Comparison of ENCODE assay signal across 25 cellular contexts in genomic region chr9:127753556-127753955, GRCh38. TPM values are rescaled to one million over a fixed set of nuclear protein-coding genes. Genes with fewer than 3 reads are reported as not detected.
DNase-seq lines count a peak whose midpoint lies in the region; ATAC-seq and TF ChIP-seq lines count a peak whose summit lies in the region.
"Had no signal": no experiment of that assay in that cellular context is flagged by ENCODE, and none has a peak within 500 bp of the region (broad histone marks: within the 10 kb centered on the region; RNA-seq: fewer than 3 reads in every experiment).

No MANE protein-coding gene starts in this region.

- H3K36me3 Mint-ChIP-seq in activated CD4-positive, alpha-beta T cell treated with anti-CD3 and anti-CD28 coated beads for 36 hours (ENCODE audit: low read depth), result peaks cover 14% of the 10 kb centered on the region
- peaks cover 35 to 47% of the 10 kb centered on the region in 2 donors for H3K36me3 Mint-ChIP-seq in stimulated activated naive B cell treated with anti-CD40 and anti-IgM and Interleukin-4, amounts not matched to agents 10 μg/mL and 1 μg/mL and 100 μg/mL, for 72 hours
- H3K36me3 Mint-ChIP-seq in activated CD8-positive, alpha-beta memory T cell treated with anti-CD3 and anti-CD28 coated beads, Interleukin-2, amount 10 ng/mL, durations not matched to agents 7 days and 5 days, result peaks cover 31% of the 10 kb centered on the region
- peaks cover 18% of the 10 kb centered on the region for H3K36me3 Mint-ChIP-seq in activated T-helper 1 cell treated with anti-CD3 and anti-CD28 coated beads, Interleukin-12 subunit alpha, Interleukin-12 subunit beta, Interleukin-2, Interleukin-4 antibody, amounts not matched to agents 30 ng/mL and 10 ng/mL and 1 ng/mL, durations not matched to agents 14 hours and 24 hours and 36 hours (ENCODE audit: low read depth)
- H3K36me3 Mint-ChIP-seq: type B pancreatic cell had no signal

- H3K27ac Mint-ChIP-seq in activated CD4-positive, alpha-beta T cell treated with anti-CD3 and anti-CD28 coated beads for 36 hours, result no peak overlapping the region
- peak overlapping the region; percentile 14 for H3K27ac Mint-ChIP-seq in stimulated activated naive B cell treated with anti-CD40 and anti-IgM and Interleukin-4, amounts not matched to agents 10 μg/mL and 1 μg/mL and 100 μg/mL, for 72 hours
- H3K27ac Mint-ChIP-seq in activated CD8-positive, alpha-beta memory T cell treated with anti-CD3 and anti-CD28 coated beads, Interleukin-2, amount 10 ng/mL, durations not matched to agents 7 days and 5 days, result no peak overlapping the region
- H3K27ac Mint-ChIP-seq in activated T-helper 1 cell treated with anti-CD3 and anti-CD28 coated beads, Interleukin-12 subunit alpha, Interleukin-12 subunit beta, Interleukin-2, Interleukin-4 antibody, amounts not matched to agents 30 ng/mL and 10 ng/mL and 1 ng/mL, durations not matched to agents 14 hours and 24 hours and 36 hours, result no peak overlapping the region
- H3K27ac Mint-ChIP-seq: activated naive CD8-positive, alpha-beta T cell treated with anti-CD3 and anti-CD28 coated beads, Interleukin-2, amount 50 U/mL, for 24 hours; activated T-cell treated with anti-CD3 and anti-CD28 coated beads, Interleukin-2, amount 50 U/mL, for 72 hours; endodermal cell; type B pancreatic cell had no signal

- H3K27ac ChIP-seq in dorsolateral prefrontal cortex, result peak overlapping the region in 41 of 59 donors; percentile 3 to 88 (median 63)
- H3K27ac ChIP-seq: 22Rv1, C4-2B, PC-9 had no signal

- H3K4me1 Mint-ChIP-seq in activated CD4-positive, alpha-beta T cell treated with anti-CD3 and anti-CD28 coated beads for 36 hours, result peaks cover under 1% of the 10 kb centered on the region
- peaks cover 9 to 19% of the 10 kb centered on the region in 2 donors for H3K4me1 Mint-ChIP-seq in stimulated activated naive B cell treated with anti-CD40 and anti-IgM and Interleukin-4, amounts not matched to agents 10 μg/mL and 1 μg/mL and 100 μg/mL, for 72 hours
- H3K4me1 Mint-ChIP-seq in activated CD8-positive, alpha-beta memory T cell treated with anti-CD3 and anti-CD28 coated beads, Interleukin-2, amount 10 ng/mL, durations not matched to agents 7 days and 5 days, result no peaks in the 10 kb centered on the region
- H3K4me1 Mint-ChIP-seq in activated T-helper 1 cell treated with anti-CD3 and anti-CD28 coated beads, Interleukin-12 subunit alpha, Interleukin-12 subunit beta, Interleukin-2, Interleukin-4 antibody, amounts not matched to agents 30 ng/mL and 10 ng/mL and 1 ng/mL, durations not matched to agents 14 hours and 24 hours and 36 hours (ENCODE audit: low read depth), result peaks cover 2% of the 10 kb centered on the region
- H3K4me1 Mint-ChIP-seq: activated naive CD8-positive, alpha-beta T cell treated with anti-CD3 and anti-CD28 coated beads, Interleukin-2, amount 50 U/mL, for 24 hours; endodermal cell had no signal

- CTCF ChIA-PET in activated CD4-positive, alpha-beta T cell treated with anti-CD3 and anti-CD28 coated beads for 36 hours (lab: Charles Lee), result interaction anchor here (0.8 kb wide), 1 partner anchor 543 kb away, joined by 3 read pairs; no protein-coding TSS in a partner anchor
- CTCF ChIA-PET in activated CD8-positive, alpha-beta memory T cell treated with anti-CD3 and anti-CD28 coated beads, Interleukin-2, amount 10 ng/mL, durations not matched to agents 7 days and 5 days (lab: Charles Lee), result interaction anchor here (0.7 to 1.0 kb wide), 2 partner anchors 9 to 13 kb away, joined by 3 to 4 read pairs; no protein-coding TSS in a partner anchor

- no peaks in the 10 kb centered on the region for H3K9me3 Mint-ChIP-seq in activated CD4-positive, alpha-beta T cell treated with anti-CD3 and anti-CD28 coated beads for 36 hours (ENCODE audit: low read depth)
- no peaks in the 10 kb centered on the region for H3K9me3 Mint-ChIP-seq in stimulated activated naive B cell treated with anti-CD40 and anti-IgM and Interleukin-4, amounts not matched to agents 10 μg/mL and 1 μg/mL and 100 μg/mL, for 72 hours
- H3K9me3 Mint-ChIP-seq in activated CD8-positive, alpha-beta memory T cell treated with anti-CD3 and anti-CD28 coated beads, Interleukin-2, amount 10 ng/mL, durations not matched to agents 7 days and 5 days (ENCODE audit: low read depth), result no peaks in the 10 kb centered on the region
- no peaks in the 10 kb centered on the region for H3K9me3 Mint-ChIP-seq in activated T-helper 1 cell treated with anti-CD3 and anti-CD28 coated beads, Interleukin-12 subunit alpha, Interleukin-12 subunit beta, Interleukin-2, Interleukin-4 antibody, amounts not matched to agents 30 ng/mL and 10 ng/mL and 1 ng/mL, durations not matched to agents 14 hours and 24 hours and 36 hours
- H3K9me3 Mint-ChIP-seq: activated naive CD8-positive, alpha-beta T cell treated with anti-CD3 and anti-CD28 coated beads, Interleukin-2, amount 50 U/mL, for 24 hours; activated T-cell treated with anti-CD3 and anti-CD28 coated beads, Interleukin-2, amount 50 U/mL, for 72 hours; endodermal cell; IgD-negative memory B cell; stimulated activated memory B cell treated with anti-CD40 and anti-IgM and Interleukin-4, amounts not matched to agents 10 μg/mL and 1 μg/mL and 100 μg/mL, for 72 hours; type B pancreatic cell had no signal

- H3K27me3 ChIP-seq in dorsolateral prefrontal cortex, result peaks cover 0 to 26% (median 0%) of the 10 kb centered on the region in 45 donors

- POLR2A ChIA-PET in activated CD4-positive, alpha-beta T cell treated with anti-CD3 and anti-CD28 coated beads for 36 hours (lab: Charles Lee), result no interaction called here

- no peak for TF ChIP-seq CTCF in dorsolateral prefrontal cortex (IDR thresholded peaks at IDR 0.05 in 54 of 56, conservative IDR thresholded peaks at IDR 0.05 in 2 of 56; ENCODE audit: low read depth in 1 of 56, partially characterized antibody in 56 of 56)

- no peak for DNase-seq in activated CD4-positive, alpha-beta T cell treated with anti-CD3 and anti-CD28 coated beads for 36 hours
- no peak for DNase-seq in activated CD4-positive, alpha-beta T cell treated with anti-CD3 and anti-CD28 coated beads for 4 hours
- no peak for DNase-seq in dorsolateral prefrontal cortex
- no peak for DNase-seq in stimulated activated naive B cell treated with anti-CD40 and anti-IgM and Interleukin-4, amounts not matched to agents 10 μg/mL and 1 μg/mL and 100 μg/mL, for 72 hours
- DNase-seq in activated CD8-positive, alpha-beta memory T cell treated with anti-CD3 and anti-CD28 coated beads, Interleukin-2, amount 10 ng/mL, durations not matched to agents 7 days and 5 days, result no peak
- no peak for DNase-seq in activated T-helper 1 cell treated with anti-CD3 and anti-CD28 coated beads, Interleukin-12 subunit alpha, Interleukin-12 subunit beta, Interleukin-2, Interleukin-4 antibody, amounts not matched to agents 30 ng/mL and 10 ng/mL and 1 ng/mL, durations not matched to agents 14 hours and 24 hours and 36 hours (ENCODE audit: low spot score)
- DNase-seq: activated CD4-positive, alpha-beta T cell treated with anti-CD3 and anti-CD28 coated beads, Interleukin-2, amount 50 U/mL, for 48 hours; activated naive CD4-positive, alpha-beta T cell; activated naive CD8-positive, alpha-beta T cell treated with anti-CD3 and anti-CD28 coated beads, Interleukin-2, amount 50 U/mL, for 24 hours; activated T-cell treated with anti-CD3 and anti-CD28 coated beads, Interleukin-2, amount 50 U/mL, for 72 hours; Calu3; central memory CD4-positive, alpha-beta T cell; DMS79; GDM1; NCI-H1436 treated with DMSO at 0.1 percent for 48 hours; NCI-H2107; PC-9 had no signal

- ATAC-seq in activated CD4-positive, alpha-beta T cell treated with anti-CD3 and anti-CD28 coated beads for 36 hours, result peak; percentile 26
- ATAC-seq in stimulated activated naive B cell treated with anti-CD40 and anti-IgM and Interleukin-4, amounts not matched to agents 10 μg/mL and 1 μg/mL and 100 μg/mL, for 72 hours (replicated peaks), result no peak
- no peak for ATAC-seq in activated CD8-positive, alpha-beta memory T cell treated with anti-CD3 and anti-CD28 coated beads, Interleukin-2, amount 10 ng/mL, durations not matched to agents 7 days and 5 days
- ATAC-seq: activated naive CD8-positive, alpha-beta T cell treated with anti-CD3 and anti-CD28 coated beads, Interleukin-2, amount 50 U/mL, for 24 hours; activated T-cell treated with anti-CD3 and anti-CD28 coated beads, Interleukin-2, amount 50 U/mL, for 72 hours had no signal

- no peak overlapping the region for H3K4me3 Mint-ChIP-seq in activated CD4-positive, alpha-beta T cell treated with anti-CD3 and anti-CD28 coated beads for 36 hours
- no peak overlapping the region for H3K4me3 Mint-ChIP-seq in stimulated activated naive B cell treated with anti-CD40 and anti-IgM and Interleukin-4, amounts not matched to agents 10 μg/mL and 1 μg/mL and 100 μg/mL, for 72 hours
- H3K4me3 Mint-ChIP-seq in activated CD8-positive, alpha-beta memory T cell treated with anti-CD3 and anti-CD28 coated beads, Interleukin-2, amount 10 ng/mL, durations not matched to agents 7 days and 5 days, result no peak overlapping the region
- H3K4me3 Mint-ChIP-seq in activated T-helper 1 cell treated with anti-CD3 and anti-CD28 coated beads, Interleukin-12 subunit alpha, Interleukin-12 subunit beta, Interleukin-2, Interleukin-4 antibody, amounts not matched to agents 30 ng/mL and 10 ng/mL and 1 ng/mL, durations not matched to agents 14 hours and 24 hours and 36 hours, result no peak overlapping the region
- H3K4me3 Mint-ChIP-seq: activated naive CD8-positive, alpha-beta T cell treated with anti-CD3 and anti-CD28 coated beads, Interleukin-2, amount 50 U/mL, for 24 hours; activated T-cell treated with anti-CD3 and anti-CD28 coated beads, Interleukin-2, amount 50 U/mL, for 72 hours; IgD-negative memory B cell; stimulated activated memory B cell treated with anti-CD40 and anti-IgM and Interleukin-4, amounts not matched to agents 10 μg/mL and 1 μg/mL and 100 μg/mL, for 72 hours had no signal

- intact Hi-C loops in activated CD4-positive, alpha-beta T cell treated with anti-CD3 and anti-CD28 coated beads for 36 hours (cut with DNase I, micrococcal nuclease), result no loop called here
- intact Hi-C loops in dorsolateral prefrontal cortex (cut with DNase I), result no loop called here
- intact Hi-C loops in activated T-helper 1 cell treated with anti-CD3 and anti-CD28 coated beads, Interleukin-12 subunit alpha, Interleukin-12 subunit beta, Interleukin-2, Interleukin-4 antibody, amounts not matched to agents 30 ng/mL and 10 ng/mL and 1 ng/mL, durations not matched to agents 14 hours and 24 hours and 36 hours (cut with micrococcal nuclease), result no loop called here

- H3K27me3 Mint-ChIP-seq in activated CD4-positive, alpha-beta T cell treated with anti-CD3 and anti-CD28 coated beads for 36 hours, result no peaks in the 10 kb centered on the region
- H3K27me3 Mint-ChIP-seq in stimulated activated naive B cell treated with anti-CD40 and anti-IgM and Interleukin-4, amounts not matched to agents 10 μg/mL and 1 μg/mL and 100 μg/mL, for 72 hours, result no peaks in the 10 kb centered on the region
- no peaks in the 10 kb centered on the region for H3K27me3 Mint-ChIP-seq in activated CD8-positive, alpha-beta memory T cell treated with anti-CD3 and anti-CD28 coated beads, Interleukin-2, amount 10 ng/mL, durations not matched to agents 7 days and 5 days
- no peaks in the 10 kb centered on the region for H3K27me3 Mint-ChIP-seq in activated T-helper 1 cell treated with anti-CD3 and anti-CD28 coated beads, Interleukin-12 subunit alpha, Interleukin-12 subunit beta, Interleukin-2, Interleukin-4 antibody, amounts not matched to agents 30 ng/mL and 10 ng/mL and 1 ng/mL, durations not matched to agents 14 hours and 24 hours and 36 hours (ENCODE audit: insufficient read depth)
- H3K27me3 Mint-ChIP-seq: activated naive CD8-positive, alpha-beta T cell treated with anti-CD3 and anti-CD28 coated beads, Interleukin-2, amount 50 U/mL, for 24 hours; IgD-negative memory B cell; stimulated activated memory B cell treated with anti-CD40 and anti-IgM and Interleukin-4, amounts not matched to agents 10 μg/mL and 1 μg/mL and 100 μg/mL, for 72 hours had no signal

- peak overlapping the region in 58 of 59 donors; percentile 33 to 80 (median 63) for H3K4me3 ChIP-seq in dorsolateral prefrontal cortex
- H3K4me3 ChIP-seq: PC-9 had no signal

RNA-seq across cellular contexts. Expression of gene TOR2A, which starts 18.5 kb away (rescaled TPM):
- total RNA-seq in activated CD4-positive, alpha-beta T cell treated with anti-CD3 and anti-CD28 coated beads for 36 hours, result 10 to 100 TPM; 11.3 to 14.0 TPM
- 10 to 100 TPM in 101 of 120 experiments, 1 to 10 TPM in 19; 7.7 to 18.6 (median 12.5) TPM for total RNA-seq in dorsolateral prefrontal cortex
- 10 to 100 TPM; 24.1 to 26.8 TPM for total RNA-seq in activated CD8-positive, alpha-beta memory T cell treated with anti-CD3 and anti-CD28 coated beads, Interleukin-2, amount 10 ng/mL, durations not matched to agents 7 days and 5 days
- total RNA-seq in activated T-helper 1 cell treated with anti-CD3 and anti-CD28 coated beads, Interleukin-12 subunit alpha, Interleukin-12 subunit beta, Interleukin-2, Interleukin-4 antibody, amounts not matched to agents 30 ng/mL and 10 ng/mL and 1 ng/mL, durations not matched to agents 14 hours and 24 hours and 36 hours, result 16.6 and 18.9 TPM in 2 replicates

RNA-seq across cellular contexts. Expression of gene SH2D3C, which starts 24.9 kb away (rescaled TPM):
- 10 to 100 TPM; 30.3 to 35.2 TPM for total RNA-seq in activated CD4-positive, alpha-beta T cell treated with anti-CD3 and anti-CD28 coated beads for 36 hours
- 10 to 100 TPM in 118 of 120 experiments, 1 to 10 TPM in 2; 9.3 to 27.9 (median 17.3) TPM for total RNA-seq in dorsolateral prefrontal cortex
- total RNA-seq in activated CD8-positive, alpha-beta memory T cell treated with anti-CD3 and anti-CD28 coated beads, Interleukin-2, amount 10 ng/mL, durations not matched to agents 7 days and 5 days, result 10 to 100 TPM; 75.2 to 87.8 TPM
- 30.0 and 30.4 TPM in 2 replicates for total RNA-seq in activated T-helper 1 cell treated with anti-CD3 and anti-CD28 coated beads, Interleukin-12 subunit alpha, Interleukin-12 subunit beta, Interleukin-2, Interleukin-4 antibody, amounts not matched to agents 30 ng/mL and 10 ng/mL and 1 ng/mL, durations not matched to agents 14 hours and 24 hours and 36 hours
- total RNA-seq: Calu3 had no signal

RNA-seq across cellular contexts. Expression of gene CDK9, which starts 32.3 kb away (rescaled TPM):
- total RNA-seq in activated CD4-positive, alpha-beta T cell treated with anti-CD3 and anti-CD28 coated beads for 36 hours, result 10 to 100 TPM; 63.8 to 80.4 TPM
- total RNA-seq in dorsolateral prefrontal cortex, result 100 to 1,000 TPM in 89 of 120 experiments, 10 to 100 TPM in 31; 78.5 to 153 (median 110) TPM
- total RNA-seq in activated CD8-positive, alpha-beta memory T cell treated with anti-CD3 and anti-CD28 coated beads, Interleukin-2, amount 10 ng/mL, durations not matched to agents 7 days and 5 days, result 100 to 1,000 TPM; 120 to 128 TPM
- total RNA-seq in activated T-helper 1 cell treated with anti-CD3 and anti-CD28 coated beads, Interleukin-12 subunit alpha, Interleukin-12 subunit beta, Interleukin-2, Interleukin-4 antibody, amounts not matched to agents 30 ng/mL and 10 ng/mL and 1 ng/mL, durations not matched to agents 14 hours and 24 hours and 36 hours, result 97.3 and 105 TPM in 2 replicates

RNA-seq across cellular contexts. Expression of gene TTC16, which starts 37.7 kb away (rescaled TPM):
- total RNA-seq in activated CD4-positive, alpha-beta T cell treated with anti-CD3 and anti-CD28 coated beads for 36 hours, result under 1 TPM; 0.16 to 0.30 TPM
- total RNA-seq in dorsolateral prefrontal cortex, result 1 to 10 TPM in 3 of 120 experiments, under 1 TPM in 107, not detected in 10; 0.15 to 1.4 (median 0.47) TPM
- total RNA-seq in activated CD8-positive, alpha-beta memory T cell treated with anti-CD3 and anti-CD28 coated beads, Interleukin-2, amount 10 ng/mL, durations not matched to agents 7 days and 5 days, result 1 to 10 TPM; 1.2 to 5.2 TPM
- 0.10 TPM in 1 of 2 replicates, not detected in the other for total RNA-seq in activated T-helper 1 cell treated with anti-CD3 and anti-CD28 coated beads, Interleukin-12 subunit alpha, Interleukin-12 subunit beta, Interleukin-2, Interleukin-4 antibody, amounts not matched to agents 30 ng/mL and 10 ng/mL and 1 ng/mL, durations not matched to agents 14 hours and 24 hours and 36 hours
- total RNA-seq: Calu3, endodermal cell, myocyte, pulmonary artery endothelial cell had no signal

RNA-seq across cellular contexts. Expression of gene PTRH1, which starts 38.1 kb away (rescaled TPM):
- total RNA-seq in activated CD4-positive, alpha-beta T cell treated with anti-CD3 and anti-CD28 coated beads for 36 hours, result 10 to 100 TPM; 12.9 to 15.1 TPM
- total RNA-seq in dorsolateral prefrontal cortex, result 10 to 100 TPM in 94 of 120 experiments, 1 to 10 TPM in 26; 4.2 to 19.6 (median 11.9) TPM
- total RNA-seq in activated CD8-positive, alpha-beta memory T cell treated with anti-CD3 and anti-CD28 coated beads, Interleukin-2, amount 10 ng/mL, durations not matched to agents 7 days and 5 days, result 10 to 100 TPM; 12.5 to 14.4 TPM
- total RNA-seq in activated T-helper 1 cell treated with anti-CD3 and anti-CD28 coated beads, Interleukin-12 subunit alpha, Interleukin-12 subunit beta, Interleukin-2, Interleukin-4 antibody, amounts not matched to agents 30 ng/mL and 10 ng/mL and 1 ng/mL, durations not matched to agents 14 hours and 24 hours and 36 hours, result 22.9 and 23.5 TPM in 2 replicates
